Comparison of ENCODE assay signal across 1 cellular context in the genomic region with DNA sequence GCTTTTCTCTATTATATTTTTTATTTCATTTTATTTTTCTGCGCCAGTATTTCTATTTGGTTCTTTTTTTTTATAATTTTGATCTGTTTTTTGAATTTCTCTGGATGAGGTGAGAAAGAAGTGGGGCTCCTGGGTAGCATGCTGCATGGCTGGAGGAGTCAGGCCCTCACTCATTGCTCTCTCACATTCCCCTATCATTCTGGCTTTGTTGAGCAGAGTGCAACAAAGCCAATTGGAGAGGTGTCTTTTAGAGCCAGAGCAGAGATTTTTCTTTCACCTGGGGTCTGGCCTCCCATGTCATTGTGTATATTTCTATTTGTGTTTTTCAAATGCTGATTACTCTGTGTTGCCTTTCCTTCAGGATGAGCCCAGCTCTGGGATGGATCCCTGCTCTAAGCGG.
TF ChIP-seq lines count a peak whose summit lies in the region.

No MANE protein-coding gene starts in this region.

TF ChIP-seq in GM23338, 12 proteins besides CTCF, POLR2A, EP300 and RAD21 (continued from another document):
- TF ChIP-seq, protein P1, sequence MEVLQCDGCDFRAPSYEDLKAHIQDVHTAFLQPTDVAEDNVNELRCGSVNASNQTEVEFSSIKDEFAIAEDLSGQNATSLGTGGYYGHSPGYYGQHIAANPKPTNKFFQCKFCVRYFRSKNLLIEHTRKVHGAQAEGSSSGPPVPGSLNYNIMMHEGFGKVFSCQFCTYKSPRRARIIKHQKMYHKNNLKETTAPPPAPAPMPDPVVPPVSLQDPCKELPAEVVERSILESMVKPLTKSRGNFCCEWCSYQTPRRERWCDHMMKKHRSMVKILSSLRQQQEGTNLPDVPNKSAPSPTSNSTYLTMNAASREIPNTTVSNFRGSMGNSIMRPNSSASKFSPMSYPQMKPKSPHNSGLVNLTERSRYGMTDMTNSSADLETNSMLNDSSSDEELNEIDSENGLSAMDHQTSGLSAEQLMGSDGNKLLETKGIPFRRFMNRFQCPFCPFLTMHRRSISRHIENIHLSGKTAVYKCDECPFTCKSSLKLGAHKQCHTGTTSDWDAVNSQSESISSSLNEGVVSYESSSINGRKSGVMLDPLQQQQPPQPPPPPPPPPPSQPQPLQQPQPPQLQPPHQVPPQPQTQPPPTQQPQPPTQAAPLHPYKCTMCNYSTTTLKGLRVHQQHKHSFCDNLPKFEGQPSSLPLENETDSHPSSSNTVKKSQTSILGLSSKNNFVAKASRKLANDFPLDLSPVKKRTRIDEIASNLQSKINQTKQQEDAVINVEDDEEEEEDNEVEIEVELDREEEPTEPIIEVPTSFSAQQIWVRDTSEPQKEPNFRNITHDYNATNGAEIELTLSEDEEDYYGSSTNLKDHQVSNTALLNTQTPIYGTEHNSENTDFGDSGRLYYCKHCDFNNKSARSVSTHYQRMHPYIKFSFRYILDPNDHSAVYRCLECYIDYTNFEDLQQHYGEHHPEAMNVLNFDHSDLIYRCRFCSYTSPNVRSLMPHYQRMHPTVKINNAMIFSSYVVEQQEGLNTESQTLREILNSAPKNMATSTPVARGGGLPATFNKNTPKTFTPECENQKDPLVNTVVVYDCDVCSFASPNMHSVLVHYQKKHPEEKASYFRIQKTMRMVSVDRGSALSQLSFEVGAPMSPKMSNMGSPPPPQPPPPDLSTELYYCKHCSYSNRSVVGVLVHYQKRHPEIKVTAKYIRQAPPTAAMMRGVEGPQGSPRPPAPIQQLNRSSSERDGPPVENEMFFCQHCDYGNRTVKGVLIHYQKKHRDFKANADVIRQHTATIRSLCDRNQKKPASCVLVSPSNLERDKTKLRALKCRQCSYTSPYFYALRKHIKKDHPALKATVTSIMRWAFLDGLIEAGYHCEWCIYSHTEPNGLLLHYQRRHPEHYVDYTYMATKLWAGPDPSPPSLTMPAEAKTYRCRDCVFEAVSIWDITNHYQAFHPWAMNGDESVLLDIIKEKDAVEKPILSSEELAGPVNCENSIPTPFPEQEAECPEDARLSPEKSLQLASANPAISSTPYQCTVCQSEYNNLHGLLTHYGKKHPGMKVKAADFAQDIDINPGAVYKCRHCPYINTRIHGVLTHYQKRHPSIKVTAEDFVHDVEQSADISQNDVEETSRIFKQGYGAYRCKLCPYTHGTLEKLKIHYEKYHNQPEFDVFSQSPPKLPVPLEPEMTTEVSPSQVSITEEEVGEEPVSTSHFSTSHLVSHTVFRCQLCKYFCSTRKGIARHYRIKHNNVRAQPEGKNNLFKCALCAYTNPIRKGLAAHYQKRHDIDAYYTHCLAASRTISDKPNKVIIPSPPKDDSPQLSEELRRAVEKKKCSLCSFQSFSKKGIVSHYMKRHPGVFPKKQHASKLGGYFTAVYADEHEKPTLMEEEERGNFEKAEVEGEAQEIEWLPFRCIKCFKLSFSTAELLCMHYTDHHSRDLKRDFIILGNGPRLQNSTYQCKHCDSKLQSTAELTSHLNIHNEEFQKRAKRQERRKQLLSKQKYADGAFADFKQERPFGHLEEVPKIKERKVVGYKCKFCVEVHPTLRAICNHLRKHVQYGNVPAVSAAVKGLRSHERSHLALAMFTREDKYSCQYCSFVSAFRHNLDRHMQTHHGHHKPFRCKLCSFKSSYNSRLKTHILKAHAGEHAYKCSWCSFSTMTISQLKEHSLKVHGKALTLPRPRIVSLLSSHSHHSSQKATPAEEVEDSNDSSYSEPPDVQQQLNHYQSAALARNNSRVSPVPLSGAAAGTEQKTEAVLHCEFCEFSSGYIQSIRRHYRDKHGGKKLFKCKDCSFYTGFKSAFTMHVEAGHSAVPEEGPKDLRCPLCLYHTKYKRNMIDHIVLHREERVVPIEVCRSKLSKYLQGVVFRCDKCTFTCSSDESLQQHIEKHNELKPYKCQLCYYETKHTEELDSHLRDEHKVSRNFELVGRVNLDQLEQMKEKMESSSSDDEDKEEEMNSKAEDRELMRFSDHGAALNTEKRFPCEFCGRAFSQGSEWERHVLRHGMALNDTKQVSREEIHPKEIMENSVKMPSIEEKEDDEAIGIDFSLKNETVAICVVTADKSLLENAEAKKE (CRISPR knock-in tag; IDR thresholded peaks at IDR 0.05), result no peak
- TF ChIP-seq STAT1 (IDR thresholded peaks at IDR 0.05; ENCODE audit: unreplicated experiment), result no peak
TF ChIP-seq in GM23338: peak in this region for 0.
